2 cellular contexts compared by ENCODE assay signal in the genomic region with DNA sequence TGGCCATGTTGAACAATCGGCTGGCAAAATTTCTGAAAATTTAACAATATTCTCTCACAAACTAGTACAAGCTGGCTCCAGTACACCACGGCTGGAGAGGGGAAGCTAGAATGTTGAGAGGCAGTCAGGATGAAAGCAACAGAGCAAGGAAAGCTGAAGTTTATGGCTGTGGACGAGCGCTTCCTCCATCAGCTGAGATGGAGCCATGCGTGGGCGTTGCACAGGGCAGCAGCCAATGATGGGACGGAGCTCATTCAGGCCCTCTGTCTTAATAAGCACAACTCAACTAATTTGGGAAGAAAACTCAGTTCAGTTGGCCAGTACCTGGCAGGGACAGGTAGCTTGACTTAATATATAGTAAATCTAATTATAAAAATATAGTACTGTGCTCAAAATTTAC.
TF ChIP-seq lines count a peak whose summit lies in the region.

No MANE protein-coding gene starts in this region.

TF ChIP-seq in HEK293, 187 proteins besides CTCF, POLR2A, EP300 and RAD21 (continued from another document):
- no peak for TF ChIP-seq ZNF549 (tag by site-specific recombination; IDR thresholded peaks at IDR 0.05)
- no peak for TF ChIP-seq ZNF274 (IDR thresholded peaks at IDR 0.05; ENCODE audit: low read length)
- no peak for TF ChIP-seq ZNF274 (tag by site-specific recombination; IDR thresholded peaks at IDR 0.05; ENCODE audit: borderline replicate concordance)
- TF ChIP-seq ZNF76 (tag by site-specific recombination; IDR thresholded peaks at IDR 0.05; ENCODE audit: borderline replicate concordance, low read depth) = no peak
- TF ChIP-seq ZNF548 (tag by site-specific recombination; IDR thresholded peaks at IDR 0.05) = no peak
- TF ChIP-seq ZNF2 (tag by site-specific recombination; IDR thresholded peaks at IDR 0.05) = no peak
- TF ChIP-seq ZFHX2 (tag by site-specific recombination; conservative IDR thresholded peaks at IDR 0.05) = peak; percentile 30; the same call in 1 of the 2 replicates
- TF ChIP-seq ZNF132 (tag by site-specific recombination; IDR thresholded peaks at IDR 0.05; ENCODE audit: borderline replicate concordance) = no peak

TF ChIP-seq in K562, 482 proteins besides CTCF, POLR2A, EP300 and RAD21:
- TF ChIP-seq, protein P1, sequence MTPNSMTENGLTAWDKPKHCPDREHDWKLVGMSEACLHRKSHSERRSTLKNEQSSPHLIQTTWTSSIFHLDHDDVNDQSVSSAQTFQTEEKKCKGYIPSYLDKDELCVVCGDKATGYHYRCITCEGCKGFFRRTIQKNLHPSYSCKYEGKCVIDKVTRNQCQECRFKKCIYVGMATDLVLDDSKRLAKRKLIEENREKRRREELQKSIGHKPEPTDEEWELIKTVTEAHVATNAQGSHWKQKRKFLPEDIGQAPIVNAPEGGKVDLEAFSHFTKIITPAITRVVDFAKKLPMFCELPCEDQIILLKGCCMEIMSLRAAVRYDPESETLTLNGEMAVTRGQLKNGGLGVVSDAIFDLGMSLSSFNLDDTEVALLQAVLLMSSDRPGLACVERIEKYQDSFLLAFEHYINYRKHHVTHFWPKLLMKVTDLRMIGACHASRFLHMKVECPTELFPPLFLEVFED (CRISPR knock-in tag; conservative IDR thresholded peaks at IDR 0.05) = no peak
- TF ChIP-seq TRIM24 (IDR thresholded peaks at IDR 0.05) (no peak), EGR1 (conservative IDR thresholded peaks at IDR 0.05) (peak; percentile 83), CC2D1A (IDR thresholded peaks at IDR 0.05) (no peak)
